In genomic region chrX:120262781-120263719, GRCh38 we compare ENCODE assay signal across 17 cellular contexts. TPM values are rescaled to one million over a fixed set of nuclear protein-coding genes. Genes with fewer than 3 reads are reported as not detected.
A peak's percentile ranks its signal among the peaks of the same experiment; 100 is the strongest.
DNase-seq lines count a peak whose midpoint lies in the region; ATAC-seq, FAIRE-seq and TF ChIP-seq lines count a peak whose summit lies in the region.
"Had no signal": no experiment of that assay in that cellular context is flagged by ENCODE, and none has a peak within 500 bp of the region (broad histone marks: within the 10 kb centered on the region; RNA-seq: fewer than 3 reads in every experiment).

No MANE protein-coding gene starts in this region.

- no peaks in the 10 kb centered on the region for H3K36me3 ChIP-seq in Loucy (ENCODE audit: insufficient read depth, low read length)
- H3K36me3 ChIP-seq in suprapubic skin = no peaks in the 10 kb centered on the region
- no peaks in the 10 kb centered on the region for H3K36me3 ChIP-seq in left lung
- H3K36me3 ChIP-seq: sigmoid colon had no signal

- peak overlapping the region; percentile 63 for H3K9ac ChIP-seq in Loucy (ENCODE audit: low read depth, low read length, poor library complexity, severe bottlenecking)

- DNase-seq in GM18507 (ENCODE audit: extremely low spot score, insufficient read length, low read depth) = no peak
- DNase-seq in RPMI8226 = peak; percentile 37
- no peak for DNase-seq in suprapubic skin (ENCODE audit: low spot score in 2 of 2)
- DNase-seq in posterior vena cava (ENCODE audit: low spot score) = no peak
- DNase-seq in left lung = no peak
- DNase-seq in inferior parietal cortex (ENCODE audit: extremely low spot score) = no peak
- DNase-seq: activated CD8-positive, alpha-beta memory T cell treated with anti-CD3 and anti-CD28 coated beads, Interleukin-2, amount 10 ng/mL, durations not matched to agents 7 days and 5 days; CD4-positive, alpha-beta T cell; dermis blood vessel endothelial cell; H7; NCI-H1436 treated with DMSO at 0.1 percent for 48 hours; sigmoid colon had no signal

- H3K4me3 ChIP-seq in Loucy (ENCODE audit: low read length, poor library complexity, severe bottlenecking) (peak overlapping the region; percentile 30), suprapubic skin (no peak overlapping the region), left lung (no peak overlapping the region)
- H3K4me3 ChIP-seq: sigmoid colon had no signal

- TF ChIP-seq POLR2A in suprapubic skin (IDR thresholded peaks at IDR 0.05) = no peak

- FAIRE-seq in GM18507 (lab: Jason Lieb, UNC) = peak; percentile 79
- FAIRE-seq: keratinocyte had no signal

- 0 out of 2 replicates have a peak, but pooled peaks cover 6% of the 10 kb centered on the region for H3K79me2 ChIP-seq in Loucy (ENCODE audit: insufficient read depth, low read length)

- H3F3A ChIP-seq in Loucy (ENCODE audit: low read depth) = no peaks in the 10 kb centered on the region

- H3K9me3 ChIP-seq in Loucy (ENCODE audit: insufficient read depth, low read depth, low read length) (no peaks in the 10 kb centered on the region), suprapubic skin (no peaks in the 10 kb centered on the region), left lung (no peaks in the 10 kb centered on the region)
- H3K9me3 ChIP-seq: sigmoid colon had no signal

- H3K4me1 ChIP-seq in Loucy (ENCODE audit: insufficient read depth, low read length, poor library complexity, severe bottlenecking) = peaks cover 35% of the 10 kb centered on the region
- H3K4me1 ChIP-seq in suprapubic skin = peaks cover 21% of the 10 kb centered on the region
- H3K4me1 ChIP-seq in left lung = no peaks in the 10 kb centered on the region
- H3K4me1 ChIP-seq: sigmoid colon had no signal

- TF ChIP-seq CTCF in Loucy (conservative IDR thresholded peaks at IDR 0.05; ENCODE audit: low read length) = no peak
- TF ChIP-seq CTCF in suprapubic skin (IDR thresholded peaks at IDR 0.05) = no peak
- TF ChIP-seq CTCF in left lung (IDR thresholded peaks at IDR 0.05) = no peak

- WGBS in suprapubic skin = 66% methylated on average over 7 of the region's 8 CpGs

- H3K4me2 ChIP-seq in Loucy (ENCODE audit: low read depth, low read length, poor library complexity, severe bottlenecking) = peak overlapping the region; percentile 64

- H3K27me3 ChIP-seq in Loucy (ENCODE audit: insufficient read depth, low read length, poor library complexity, severe bottlenecking) (no peaks in the 10 kb centered on the region), layer of hippocampus (ENCODE audit: control insufficient read depth, insufficient read depth, low read length) (no peaks in the 10 kb centered on the region), suprapubic skin (no peaks in the 10 kb centered on the region), left lung (no peaks in the 10 kb centered on the region)
- H3K27me3 ChIP-seq: sigmoid colon had no signal

- no peaks in the 10 kb centered on the region for H3K9me2 ChIP-seq in Loucy (replicated peaks; ENCODE audit: low read depth, low read length)

- no peaks in the 10 kb centered on the region for H4K20me1 ChIP-seq in Loucy (ENCODE audit: insufficient read depth, low read length, poor library complexity, severe bottlenecking)

- H3K27ac ChIP-seq in layer of hippocampus (ENCODE audit: low read depth, low read length) (peak overlapping the region; percentile 42), suprapubic skin (no peak overlapping the region), left lung (no peak overlapping the region)
- H3K27ac ChIP-seq: sigmoid colon had no signal

- TF ChIP-seq EP300 in suprapubic skin (IDR thresholded peaks at IDR 0.05) = no peak

- no peak for ATAC-seq in left lung
- ATAC-seq: activated CD8-positive, alpha-beta memory T cell treated with anti-CD3 and anti-CD28 coated beads, Interleukin-2, amount 10 ng/mL, durations not matched to agents 7 days and 5 days had no signal

- intact Hi-C loops in posterior vena cava (cut with DNase I) (no loop called here), left lung (cut with DNase I) (no loop called here)

- H2AFZ ChIP-seq in Loucy (ENCODE audit: low read length) = no peak overlapping the region

RNA-seq across cellular contexts. Expression of gene ZBTB33, which starts 12.4 kb away (rescaled TPM):
- total RNA-seq in suprapubic skin (10 to 100 TPM; 19.5 to 29.7 (median 25.5) TPM), posterior vena cava (1 to 10 TPM; 7.4 to 7.8 TPM), left lung (10 to 100 TPM; 15.2 to 15.8 TPM)

RNA-seq across cellular contexts. Expression of gene TMEM255A, which starts 48.2 kb away (rescaled TPM):
- total RNA-seq in suprapubic skin = 1 to 10 TPM in 3 of 4 donors, under 1 TPM in 1; 0.72 to 1.7 (median 1.6) TPM
- total RNA-seq in posterior vena cava = 1 to 10 TPM; 1.6 to 6.3 TPM
- 1 to 10 TPM; 1.0 to 1.8 TPM for total RNA-seq in left lung
- total RNA-seq: CD4-positive, alpha-beta T cell; dermis blood vessel endothelial cell; HT1080; myocyte had no signal
